ENCODE assay signal across 19 cellular contexts in genomic region chr22:38167988-38168407, GRCh38. TPM values are rescaled to one million over a fixed set of nuclear protein-coding genes. Genes with fewer than 3 reads are reported as not detected.
A peak's percentile ranks its signal among the peaks of the same experiment; 100 is the strongest.
DNase-seq lines count a peak whose midpoint lies in the region; ATAC-seq, FAIRE-seq and TF ChIP-seq lines count a peak whose summit lies in the region.
"Had no signal": no experiment of that assay in that cellular context is flagged by ENCODE, and none has a peak within 500 bp of the region (broad histone marks: within the 10 kb centered on the region; RNA-seq: fewer than 3 reads in every experiment).

No MANE protein-coding gene starts in this region.

- H3K4me3 ChIP-seq in lower lobe of right lung = no peak overlapping the region
- H3K4me3 ChIP-seq: ovary, PC-9, vagina had no signal

- no peak overlapping the region for H3K27ac ChIP-seq in lower lobe of right lung
- H3K27ac ChIP-seq: brain microvascular endothelial cell, ovary, PC-9, vagina had no signal

- H3K9me3 Mint-ChIP-seq in activated naive CD8-positive, alpha-beta T cell treated with anti-CD3 and anti-CD28 coated beads, Interleukin-2, amount 10 ng/mL, durations not matched to agents 7 days and 5 days = no peaks in the 10 kb centered on the region
- H3K9me3 Mint-ChIP-seq in activated naive CD8-positive, alpha-beta T cell treated with anti-CD3 and anti-CD28 coated beads, Interleukin-2, amount 50 U/mL, for 24 hours = no peaks in the 10 kb centered on the region
- H3K9me3 Mint-ChIP-seq: memory B cell; T-helper 2 cell treated with Interferon-gamma antibody and Interleukin-4, amounts not matched to agents 5 μg/mL and 100 μg/mL, for 36 hours had no signal

- POLR2A ChIA-PET in activated naive CD8-positive, alpha-beta T cell treated with anti-CD3 and anti-CD28 coated beads, Interleukin-2, amount 10 ng/mL, durations not matched to agents 7 days and 5 days (lab: Charles Lee) = interaction anchor here (1.0 kb wide), 1 partner anchor 14 kb away, joined by 3 read pairs; the partner anchor contains the start of gene PLA2G6

- peak overlapping the region; percentile 31 for H3K27ac Mint-ChIP-seq in activated naive CD8-positive, alpha-beta T cell treated with anti-CD3 and anti-CD28 coated beads, Interleukin-2, amount 10 ng/mL, durations not matched to agents 7 days and 5 days
- no peak overlapping the region for H3K27ac Mint-ChIP-seq in activated naive CD8-positive, alpha-beta T cell treated with anti-CD3 and anti-CD28 coated beads, Interleukin-2, amount 50 U/mL, for 24 hours
- H3K27ac Mint-ChIP-seq: memory B cell; T-helper 2 cell treated with Interferon-gamma antibody and Interleukin-4, amounts not matched to agents 5 μg/mL and 100 μg/mL, for 36 hours had no signal

- H3K4me1 ChIP-seq in lower lobe of right lung = peaks cover 18% of the 10 kb centered on the region

- no peak for ATAC-seq in activated naive CD8-positive, alpha-beta T cell treated with anti-CD3 and anti-CD28 coated beads, Interleukin-2, amount 10 ng/mL, durations not matched to agents 7 days and 5 days (ENCODE audit: low read depth)
- ATAC-seq in activated naive CD8-positive, alpha-beta T cell treated with anti-CD3 and anti-CD28 coated beads, Interleukin-2, amount 50 U/mL, for 24 hours = no peak
- peak; percentile 35 for ATAC-seq in lower lobe of right lung
- ATAC-seq in omental fat pad (ENCODE audit: low FRiP score) = no peak
- ATAC-seq in GM21381 (IDR thresholded peaks at IDR 0.05; ENCODE audit: unreplicated experiment) = no peak

- DNase-seq in activated naive CD8-positive, alpha-beta T cell treated with anti-CD3 and anti-CD28 coated beads, Interleukin-2, amount 10 ng/mL, durations not matched to agents 7 days and 5 days = no peak
- DNase-seq in activated naive CD8-positive, alpha-beta T cell treated with anti-CD3 and anti-CD28 coated beads, Interleukin-2, amount 50 U/mL, for 24 hours = no peak
- DNase-seq in cerebellum (ENCODE audit: low spot score) (peak; percentile 81), lower lobe of right lung (no peak), urothelium cell line (ENCODE audit: low spot score) (no peak), NOMO-1 treated with DMSO at 0.1 percent for 48 hours (lab: John Stamatoyannopoulos, UW; ENCODE audit: unreplicated experiment) (no peak), omental fat pad (ENCODE audit: low spot score) (no peak)
- DNase-seq: activated CD4-positive, alpha-beta T cell treated with anti-CD3 and anti-CD28 coated beads, Interleukin-2, amount 50 U/mL, for 1 hour; brain microvascular endothelial cell; erythroblast; Kasumi-1; PC-9; stimulated activated CD4-positive, alpha-beta T cell treated with anti-CD3 and anti-CD28 coated beads, Interleukin-1b, Interleukin-23, amount 100 ng/mL, for 48 hours had no signal

- H3K36me3 Mint-ChIP-seq in activated naive CD8-positive, alpha-beta T cell treated with anti-CD3 and anti-CD28 coated beads, Interleukin-2, amount 10 ng/mL, durations not matched to agents 7 days and 5 days = peaks cover 4% of the 10 kb centered on the region
- H3K36me3 Mint-ChIP-seq in activated naive CD8-positive, alpha-beta T cell treated with anti-CD3 and anti-CD28 coated beads, Interleukin-2, amount 50 U/mL, for 24 hours (ENCODE audit: low read depth) = peaks cover 8% of the 10 kb centered on the region

- no peaks in the 10 kb centered on the region for H3K27me3 ChIP-seq in lower lobe of right lung (ENCODE audit: low read depth)
- H3K27me3 ChIP-seq: brain microvascular endothelial cell, ovary, vagina had no signal

- intact Hi-C loops in lower lobe of right lung (cut with DNase I) = no loop called here

- H3K4me3 Mint-ChIP-seq in activated naive CD8-positive, alpha-beta T cell treated with anti-CD3 and anti-CD28 coated beads, Interleukin-2, amount 10 ng/mL, durations not matched to agents 7 days and 5 days = no peak overlapping the region
- H3K4me3 Mint-ChIP-seq in activated naive CD8-positive, alpha-beta T cell treated with anti-CD3 and anti-CD28 coated beads, Interleukin-2, amount 50 U/mL, for 24 hours = no peak overlapping the region
- H3K4me3 Mint-ChIP-seq: memory B cell; T-helper 2 cell treated with Interferon-gamma antibody and Interleukin-4, amounts not matched to agents 5 μg/mL and 100 μg/mL, for 36 hours had no signal

- peak; percentile 30 for FAIRE-seq in urothelium cell line (lab: Jason Lieb, UNC)
- FAIRE-seq: GM12891 had no signal

- H3K9me3 ChIP-seq in lower lobe of right lung = no peaks in the 10 kb centered on the region
- H3K9me3 ChIP-seq: ovary, vagina had no signal

- TF ChIP-seq CTCF in lower lobe of right lung (IDR thresholded peaks at IDR 0.05) (no peak), omental fat pad (IDR thresholded peaks at IDR 0.05) (no peak)

- H3K4me1 Mint-ChIP-seq in activated naive CD8-positive, alpha-beta T cell treated with anti-CD3 and anti-CD28 coated beads, Interleukin-2, amount 10 ng/mL, durations not matched to agents 7 days and 5 days = peaks cover 20% of the 10 kb centered on the region
- peaks cover 13% of the 10 kb centered on the region for H3K4me1 Mint-ChIP-seq in activated naive CD8-positive, alpha-beta T cell treated with anti-CD3 and anti-CD28 coated beads, Interleukin-2, amount 50 U/mL, for 24 hours

- no peaks in the 10 kb centered on the region for H3K36me3 ChIP-seq in lower lobe of right lung
- H3K36me3 ChIP-seq: brain microvascular endothelial cell, ovary, vagina had no signal

- no peaks in the 10 kb centered on the region for H3K27me3 Mint-ChIP-seq in activated naive CD8-positive, alpha-beta T cell treated with anti-CD3 and anti-CD28 coated beads, Interleukin-2, amount 10 ng/mL, durations not matched to agents 7 days and 5 days
- no peaks in the 10 kb centered on the region for H3K27me3 Mint-ChIP-seq in activated naive CD8-positive, alpha-beta T cell treated with anti-CD3 and anti-CD28 coated beads, Interleukin-2, amount 50 U/mL, for 24 hours
- H3K27me3 Mint-ChIP-seq: memory B cell had no signal

RNA-seq across cellular contexts. Expression of gene PLA2G6, which starts 13.6 kb away (rescaled TPM):
- 100 to 1,000 TPM in 1 of 2 experiments, 10 to 100 TPM in 1; 94.6 to 103 TPM for total RNA-seq in activated naive CD8-positive, alpha-beta T cell treated with anti-CD3 and anti-CD28 coated beads, Interleukin-2, amount 10 ng/mL, durations not matched to agents 7 days and 5 days
- total RNA-seq in cerebellum (19.9 TPM), lower lobe of right lung (60.8 TPM), omental fat pad (10 to 100 TPM; 30.8 to 58.5 (median 45.1) TPM)

RNA-seq across cellular contexts. Expression of gene MAFF, which starts 33.8 kb away (rescaled TPM):
- total RNA-seq in activated naive CD8-positive, alpha-beta T cell treated with anti-CD3 and anti-CD28 coated beads, Interleukin-2, amount 10 ng/mL, durations not matched to agents 7 days and 5 days = 10 to 100 TPM; 10.8 to 12.8 TPM
- 5.2 TPM for total RNA-seq in cerebellum
- 41.3 TPM for total RNA-seq in lower lobe of right lung
- total RNA-seq in omental fat pad = 100 to 1,000 TPM in 3 of 4 donors, 10 to 100 TPM in 1; 73.9 to 334 (median 202) TPM

RNA-seq across cellular contexts. Expression of gene BAIAP2L2, which starts 57.5 kb away (rescaled TPM):
- total RNA-seq in activated naive CD8-positive, alpha-beta T cell treated with anti-CD3 and anti-CD28 coated beads, Interleukin-2, amount 10 ng/mL, durations not matched to agents 7 days and 5 days = 1 to 10 TPM; 1.6 to 2.0 TPM
- total RNA-seq in cerebellum = not detected
- total RNA-seq in lower lobe of right lung = 0.44 TPM
- total RNA-seq in omental fat pad = 1 to 10 TPM; 2.6 to 4.3 (median 3.2) TPM
- total RNA-seq: vagina had no signal

Comparison
In these comparisons a context has a peak if more than half of its experiments do, and no peak if none do; other contexts are left out.
1. ATAC-seq: peak in lower lobe of right lung (2 of 2); none in activated naive CD8-positive, alpha-beta T cell treated with anti-CD3 and anti-CD28 coated beads, Interleukin-2, amount 10 ng/mL, durations not matched to agents 7 days and 5 days (single experiment), activated naive CD8-positive, alpha-beta T cell treated with anti-CD3 and anti-CD28 coated beads, Interleukin-2, amount 50 U/mL, for 24 hours (single experiment), omental fat pad (single experiment) and GM21381 (single experiment).